Comparison of ENCODE assay signal across 1 cellular context in the genomic region with DNA sequence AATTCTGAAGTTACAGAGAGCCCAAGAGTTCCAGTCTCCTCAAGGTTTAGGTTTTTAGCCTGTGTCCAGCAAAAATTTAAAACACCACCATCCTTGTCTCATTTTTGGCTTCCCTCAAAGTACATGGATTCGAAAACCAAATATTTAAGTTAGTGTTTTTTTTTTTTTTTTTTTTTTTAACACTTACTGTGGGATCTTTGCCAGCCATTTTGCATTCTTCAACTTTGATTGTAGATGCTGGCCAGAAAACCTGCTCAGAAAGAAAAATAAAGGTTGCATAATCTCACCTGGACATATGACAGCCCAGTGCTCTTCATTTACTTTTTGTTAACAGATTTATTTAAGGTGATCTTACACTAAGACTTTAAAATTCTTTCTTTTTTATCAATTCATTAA.
TF ChIP-seq lines count a peak whose summit lies in the region.

No MANE protein-coding gene starts in this region.

TF ChIP-seq in HCT116, 20 proteins besides CTCF, POLR2A, EP300 and RAD21 (continued from another document):
- no peak for TF ChIP-seq FOSL1 (IDR thresholded peaks at IDR 0.05; ENCODE audit: low read depth)
- TF ChIP-seq, protein P1, sequence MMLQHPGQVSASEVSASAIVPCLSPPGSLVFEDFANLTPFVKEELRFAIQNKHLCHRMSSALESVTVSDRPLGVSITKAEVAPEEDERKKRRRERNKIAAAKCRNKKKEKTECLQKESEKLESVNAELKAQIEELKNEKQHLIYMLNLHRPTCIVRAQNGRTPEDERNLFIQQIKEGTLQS (IDR thresholded peaks at IDR 0.05): no peak
- no peak for TF ChIP-seq YY1 (IDR thresholded peaks at IDR 0.05; ENCODE audit: extremely low read depth, insufficient replicate concordance, low read depth, low read length)
- TF ChIP-seq EGR1 (IDR thresholded peaks at IDR 0.05; ENCODE audit: low read depth): no peak
